14 cellular contexts compared by ENCODE assay signal in genomic region chr13:59545007-59545406, GRCh38.
"Had no signal": no experiment of that assay in that cellular context is flagged by ENCODE, and none has a peak within 500 bp of the region (broad histone marks: within the 10 kb centered on the region; RNA-seq: fewer than 3 reads in every experiment).

No MANE protein-coding gene starts in this region.

- H3K27me3 ChIP-seq: neural progenitor cell, ovary, spleen, suprapubic skin had no signal

- H3K4me1 ChIP-seq: spleen, suprapubic skin had no signal

- H3K27ac Mint-ChIP-seq: neural progenitor cell; stimulated activated naive CD8-positive, alpha-beta T cell treated with anti-CD3 and anti-CD28 coated beads, Interleukin-15, Interleukin-2, amounts not matched to agents 100 ng/mL and 50 ng/mL, for 24 hours had no signal

- H3K4me2 ChIP-seq: neural progenitor cell had no signal

- ATAC-seq: activated CD4-positive, CD25-positive, alpha-beta regulatory T cell treated with anti-CD3 and anti-CD28 coated beads, Interleukin-2, amount 50 U/mL, for 24 hours; left lobe of liver; sciatic nerve had no signal

- H3K36me3 Mint-ChIP-seq: neural progenitor cell had no signal

- DNase-seq: activated naive CD4-positive, alpha-beta T cell; aorta; effector memory CD4-positive, alpha-beta T cell; foreskin melanocyte; islet precursor cell; ovary; spleen had no signal

- H3K4me3 Mint-ChIP-seq: neural progenitor cell; stimulated activated naive CD8-positive, alpha-beta T cell treated with anti-CD3 and anti-CD28 coated beads, Interleukin-15, Interleukin-2, amounts not matched to agents 100 ng/mL and 50 ng/mL, for 24 hours had no signal

- H3K36me3 ChIP-seq: neural progenitor cell, ovary, spleen, suprapubic skin had no signal

- H3K4me3 ChIP-seq: neural progenitor cell, ovary, spleen, suprapubic skin had no signal

- H3K9ac ChIP-seq: neural progenitor cell had no signal

- H3K27ac ChIP-seq: epithelial cell of prostate, neural progenitor cell, ovary, spleen, suprapubic skin had no signal
